ENCODE assay signal across 8 cellular contexts in the genomic region with DNA sequence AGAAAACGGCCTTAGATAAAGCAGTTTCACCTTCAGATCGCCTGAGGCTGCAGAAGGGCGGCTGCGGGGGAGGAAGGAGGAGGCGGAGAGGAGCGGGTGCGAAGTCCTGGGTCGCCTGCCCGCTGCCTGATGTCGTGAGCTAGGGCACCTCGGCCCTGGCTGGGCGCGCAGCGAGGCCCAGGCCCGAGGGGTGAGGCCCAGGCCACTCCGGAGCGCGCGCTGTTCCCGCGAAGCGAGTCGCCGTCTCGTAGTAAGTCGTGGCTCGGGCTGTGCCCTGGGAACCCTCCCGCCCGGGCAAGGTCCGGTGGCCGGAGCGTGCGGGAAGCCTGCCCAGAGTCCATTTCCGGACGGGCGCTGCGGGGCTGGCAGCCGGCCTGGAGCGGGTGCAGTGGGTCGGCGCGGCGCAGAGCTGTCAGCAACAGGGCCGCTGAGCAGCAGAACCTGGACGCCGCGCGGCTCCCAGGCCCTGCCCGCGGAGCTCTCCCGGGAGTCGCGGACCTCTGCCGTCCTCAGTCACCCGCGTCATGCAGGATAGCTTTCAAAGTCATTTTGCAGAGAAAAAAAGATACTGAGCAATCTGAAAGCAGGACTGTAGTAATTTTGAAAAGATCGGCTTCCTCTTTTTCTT. TPM values are rescaled to one million over a fixed set of nuclear protein-coding genes. Genes with fewer than 3 reads are reported as not detected.
A peak's percentile ranks its signal among the peaks of the same experiment; 100 is the strongest.
DNase-seq lines count a peak whose midpoint lies in the region; ATAC-seq and TF ChIP-seq lines count a peak whose summit lies in the region.

No MANE protein-coding gene starts in this region.

- peaks cover 32% of the 10 kb centered on the region for H3K4me1 Mint-ChIP-seq in Calu3 (ENCODE audit: low read depth, unreplicated experiment)
- peaks cover 33% of the 10 kb centered on the region for H3K4me1 Mint-ChIP-seq in activated CD4-positive, alpha-beta T cell treated with anti-CD3 and anti-CD28 coated beads, Interleukin-2, amount 10 ng/mL, durations not matched to agents 7 days and 5 days
- peaks cover 53% of the 10 kb centered on the region for H3K4me1 Mint-ChIP-seq in stimulated activated naive CD8-positive, alpha-beta T cell treated with anti-CD3 and anti-CD28 coated beads, Interleukin-15, amount 100 ng/mL, for 72 hours

- H3K36me3 ChIP-seq in ectodermal cell (ENCODE audit: control insufficient read depth, insufficient read depth, low read length) (no peaks in the 10 kb centered on the region), lower lobe of right lung (no peaks in the 10 kb centered on the region)

- intact Hi-C loops in Calu3 (cut with micrococcal nuclease; ENCODE audit: unreplicated experiment) (no loop called here), lower lobe of right lung (cut with DNase I) (no loop called here)

- H3K9me3 ChIP-seq in ectodermal cell (ENCODE audit: control insufficient read depth, low read length), result no peaks in the 10 kb centered on the region
- no peaks in the 10 kb centered on the region for H3K9me3 ChIP-seq in lower lobe of right lung

- H3K27me3 Mint-ChIP-seq in Calu3 (ENCODE audit: unreplicated experiment), result no peaks in the 10 kb centered on the region
- H3K27me3 Mint-ChIP-seq in activated CD4-positive, alpha-beta T cell treated with anti-CD3 and anti-CD28 coated beads, Interleukin-2, amount 10 ng/mL, durations not matched to agents 7 days and 5 days, result peaks cover 50% of the 10 kb centered on the region
- peaks cover 22% of the 10 kb centered on the region for H3K27me3 Mint-ChIP-seq in stimulated activated naive CD8-positive, alpha-beta T cell treated with anti-CD3 and anti-CD28 coated beads, Interleukin-15, amount 100 ng/mL, for 72 hours

- peaks cover 13% of the 10 kb centered on the region for H3K27me3 ChIP-seq in ectodermal cell (ENCODE audit: control insufficient read depth, insufficient read depth, low read length, poor library complexity, severe bottlenecking)
- no peaks in the 10 kb centered on the region for H3K27me3 ChIP-seq in lower lobe of right lung (ENCODE audit: low read depth)

- peak overlapping the region; percentile 24 for H3K27ac Mint-ChIP-seq in Calu3 (ENCODE audit: unreplicated experiment)
- peak overlapping the region; percentile 42 for H3K27ac Mint-ChIP-seq in activated CD4-positive, alpha-beta T cell treated with anti-CD3 and anti-CD28 coated beads, Interleukin-2, amount 10 ng/mL, durations not matched to agents 7 days and 5 days
- H3K27ac Mint-ChIP-seq in stimulated activated naive CD8-positive, alpha-beta T cell treated with anti-CD3 and anti-CD28 coated beads, Interleukin-15, amount 100 ng/mL, for 72 hours, result peak overlapping the region in 1 of 2 donors; percentile 48

- no peaks in the 10 kb centered on the region for H3K9me3 Mint-ChIP-seq in Calu3 (ENCODE audit: low read depth, unreplicated experiment)
- peaks cover 5% of the 10 kb centered on the region for H3K9me3 Mint-ChIP-seq in activated CD4-positive, alpha-beta T cell treated with anti-CD3 and anti-CD28 coated beads, Interleukin-2, amount 10 ng/mL, durations not matched to agents 7 days and 5 days
- peaks cover 7 to 8% of the 10 kb centered on the region in 2 donors for H3K9me3 Mint-ChIP-seq in stimulated activated naive CD8-positive, alpha-beta T cell treated with anti-CD3 and anti-CD28 coated beads, Interleukin-15, amount 100 ng/mL, for 72 hours

- H3K4me3 ChIP-seq in ectodermal cell (ENCODE audit: insufficient read depth, low read depth, low read length) (peak overlapping the region; percentile 51), lower lobe of right lung (peak overlapping the region; percentile 71)

- CTCF ChIA-PET in Calu3 (lab: Charles Lee), result interaction anchor here (1.8 to 2.4 kb wide), 2 partner anchors 10 to 80 kb away, joined by 5 to 7 read pairs; no protein-coding TSS in a partner anchor
- CTCF ChIA-PET in activated CD4-positive, alpha-beta T cell treated with anti-CD3 and anti-CD28 coated beads, Interleukin-2, amount 10 ng/mL, durations not matched to agents 7 days and 5 days (lab: Charles Lee), result interaction anchor here (0.8 to 1.7 kb wide), 3 partner anchors 10 to 42 kb away, joined by 4 to 5 read pairs (median 4); no protein-coding TSS in a partner anchor

- peak overlapping the region; percentile 71 for H3K4me3 Mint-ChIP-seq in Calu3 (ENCODE audit: low read depth, unreplicated experiment)
- peak overlapping the region; percentile 75 for H3K4me3 Mint-ChIP-seq in activated CD4-positive, alpha-beta T cell treated with anti-CD3 and anti-CD28 coated beads, Interleukin-2, amount 10 ng/mL, durations not matched to agents 7 days and 5 days
- H3K4me3 Mint-ChIP-seq in stimulated activated naive CD8-positive, alpha-beta T cell treated with anti-CD3 and anti-CD28 coated beads, Interleukin-15, amount 100 ng/mL, for 72 hours, result peak overlapping the region; percentile 86 to 87

- no TSS peak for BruUV-seq in Calu3 (replicated peaks; lab: Mats Ljungman, UMichigan)

- H3K27ac ChIP-seq in ectodermal cell (ENCODE audit: insufficient read depth, low read depth, low read length, poor library complexity, severe bottlenecking) (peak overlapping the region; percentile 81), lower lobe of right lung (peak overlapping the region; percentile 85)

- DNase-seq in Calu3, result peak; percentile 35
- DNase-seq in HuH-7 (ENCODE audit: low spot score), result peak; percentile 34
- peak; percentile 16 for DNase-seq in activated CD4-positive, alpha-beta T cell treated with anti-CD3 and anti-CD28 coated beads, Interleukin-2, amount 10 ng/mL, durations not matched to agents 7 days and 5 days
- DNase-seq in lower lobe of right lung, result peak; percentile 68
- peak; percentile 25 to 29 for DNase-seq in stimulated activated naive CD8-positive, alpha-beta T cell treated with anti-CD3 and anti-CD28 coated beads, Interleukin-15, amount 100 ng/mL, for 72 hours
- DNase-seq in kidney glomerular epithelial cell (lab: John Stamatoyannopoulos, UW), result no peak

- 0 to 1% methylated on average over 56 to 57 of the region's 57 CpGs for WGBS in ectodermal cell, 2 experiments

- ATAC-seq in GM21390 (IDR thresholded peaks at IDR 0.05; ENCODE audit: unreplicated experiment) (peak; percentile 63), lower lobe of right lung (peak; percentile 85 to 86)
- peak; percentile 71 for ATAC-seq in stimulated activated naive CD8-positive, alpha-beta T cell treated with anti-CD3 and anti-CD28 coated beads, Interleukin-15, amount 100 ng/mL, for 72 hours

- no peak for TF ChIP-seq CTCF in Calu3 (IDR thresholded peaks at IDR 0.05; ENCODE audit: unreplicated experiment)
- no peak for TF ChIP-seq CTCF in lower lobe of right lung (IDR thresholded peaks at IDR 0.05)

- peaks cover 26% of the 10 kb centered on the region for H3K36me3 Mint-ChIP-seq in Calu3 (ENCODE audit: insufficient read depth, unreplicated experiment)
- peaks cover 10% of the 10 kb centered on the region for H3K36me3 Mint-ChIP-seq in activated CD4-positive, alpha-beta T cell treated with anti-CD3 and anti-CD28 coated beads, Interleukin-2, amount 10 ng/mL, durations not matched to agents 7 days and 5 days (ENCODE audit: low read depth)

- POLR2A ChIA-PET in activated CD4-positive, alpha-beta T cell treated with anti-CD3 and anti-CD28 coated beads, Interleukin-2, amount 10 ng/mL, durations not matched to agents 7 days and 5 days (lab: Charles Lee), result no interaction called here

- peaks cover 5% of the 10 kb centered on the region for H3K4me1 ChIP-seq in ectodermal cell (ENCODE audit: control insufficient read depth, insufficient read depth, low read length)
- H3K4me1 ChIP-seq in lower lobe of right lung, result peaks cover 13% of the 10 kb centered on the region

RNA-seq across cellular contexts. Expression of a gene that starts 18.7 kb away (rescaled TPM):
- total RNA-seq in Calu3 (2022), result 35.5 and 49.6 TPM in 2 replicates
- total RNA-seq in activated CD4-positive, alpha-beta T cell treated with anti-CD3 and anti-CD28 coated beads, Interleukin-2, amount 10 ng/mL, durations not matched to agents 7 days and 5 days, result under 1 TPM; 0.20 to 0.44 TPM
- polyA plus RNA-seq in ectodermal cell (2013, experiment 1 of 4), result 73.0 TPM
- polyA plus RNA-seq in ectodermal cell (2013, experiment 2 of 4), result 74.3 TPM
- 61.4 TPM for polyA plus RNA-seq in ectodermal cell (2013, experiment 3 of 4)
- polyA plus RNA-seq in ectodermal cell (2013, experiment 4 of 4), result 65.9 TPM
- total RNA-seq in lower lobe of right lung, result 32.6 TPM

Comparison
In these comparisons a context has a peak if more than half of its experiments do, and no peak if none do; other contexts are left out.
1. RNA of a gene that starts 18.7 kb away (total RNA-seq): 35.5 to 49.6 TPM in Calu3 and 32.6 TPM in lower lobe of right lung (single experiment); 0.20 to 0.44 TPM in activated CD4-positive, alpha-beta T cell treated with anti-CD3 and anti-CD28 coated beads, Interleukin-2, amount 10 ng/mL, durations not matched to agents 7 days and 5 days; every median in the first group is over 10 times any median in the second.
2. Peak in every context shown above with its lines, with median percentiles within 50 percentile points of each other: H3K4me3 Mint-ChIP-seq and ATAC-seq.